Comparison of ENCODE assay signal across 9 cellular contexts in the genomic region with DNA sequence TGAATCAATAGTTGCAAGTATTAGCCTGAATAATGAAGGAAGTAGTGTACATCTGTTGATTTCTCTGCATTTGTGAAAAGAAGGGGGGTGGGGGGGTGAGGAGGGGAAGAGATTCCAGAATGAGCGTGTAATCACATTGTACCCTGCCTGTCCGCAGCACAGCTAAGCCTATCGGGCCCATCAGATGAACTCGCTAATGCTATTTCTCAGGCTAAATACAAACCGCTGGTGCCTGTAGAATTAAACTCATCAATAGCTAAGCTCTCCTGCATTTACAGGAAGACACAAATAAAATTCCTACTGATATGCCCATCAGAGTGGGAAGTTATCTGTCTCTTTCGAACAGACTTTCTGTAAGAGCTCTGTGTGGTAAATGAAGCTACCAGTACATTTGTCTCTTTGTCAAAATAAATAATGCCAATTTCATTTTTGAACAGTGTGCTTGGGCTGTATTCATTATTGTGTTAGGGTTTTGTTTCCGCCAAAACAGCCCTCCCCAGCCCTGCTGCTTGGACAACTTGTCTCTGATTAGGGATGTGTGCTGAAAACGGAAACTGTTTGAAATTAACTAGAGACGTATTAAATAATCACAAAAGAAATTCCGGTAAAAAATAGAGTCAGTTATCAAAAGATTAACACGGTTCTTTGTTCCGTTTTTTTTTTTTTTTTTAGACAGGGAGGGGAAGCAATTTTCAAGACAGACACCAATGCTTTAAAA.
DNase-seq lines count a peak whose midpoint lies in the region; ATAC-seq, FAIRE-seq and TF ChIP-seq lines count a peak whose summit lies in the region.
"Had no signal": no experiment of that assay in that cellular context is flagged by ENCODE, and none has a peak within 500 bp of the region (broad histone marks: within the 10 kb centered on the region; RNA-seq: fewer than 3 reads in every experiment).

No MANE protein-coding gene starts in this region.

- no peak for ATAC-seq in HG03457 (IDR thresholded peaks at IDR 0.05; ENCODE audit: unreplicated experiment)

- DNase-seq in activated CD4-positive, alpha-beta T cell treated with anti-CD3 and anti-CD28 coated beads, Interleukin-2, amount 10 ng/mL, durations not matched to agents 7 days and 5 days, result no peak
- DNase-seq in activated CD4-positive, alpha-beta T cell treated with anti-CD3 and anti-CD28 coated beads for 1 hour, result no peak
- no peak for DNase-seq in activated T-helper 1 cell treated with anti-CD3 and anti-CD28 coated beads, Interleukin-12 subunit alpha, Interleukin-12 subunit beta, Interleukin-2, Interleukin-4 antibody, amounts not matched to agents 30 ng/mL and 10 ng/mL and 1 ng/mL, durations not matched to agents 14 hours and 24 hours and 36 hours (ENCODE audit: low spot score)
- DNase-seq in kidney, result no peak
- DNase-seq in suprapubic skin (ENCODE audit: low spot score in 2 of 2), result no peak
- no peak for DNase-seq in NK-92 (lab: John Stamatoyannopoulos, UW; ENCODE audit: unreplicated experiment)
- no peak for DNase-seq in central memory CD4-positive, alpha-beta T cell
- DNase-seq: CD4-positive, CD25-positive, alpha-beta regulatory T cell had no signal

- intact Hi-C loops in activated T-helper 1 cell treated with anti-CD3 and anti-CD28 coated beads, Interleukin-12 subunit alpha, Interleukin-12 subunit beta, Interleukin-2, Interleukin-4 antibody, amounts not matched to agents 30 ng/mL and 10 ng/mL and 1 ng/mL, durations not matched to agents 14 hours and 24 hours and 36 hours (cut with micrococcal nuclease), result no loop called here
- intact Hi-C loops in kidney (cut with DNase I), result no loop called here

- H3K4me1 Mint-ChIP-seq in activated CD4-positive, alpha-beta T cell treated with anti-CD3 and anti-CD28 coated beads, Interleukin-2, amount 10 ng/mL, durations not matched to agents 7 days and 5 days, result peaks cover 27% of the 10 kb centered on the region
- H3K4me1 Mint-ChIP-seq in activated T-helper 1 cell treated with anti-CD3 and anti-CD28 coated beads, Interleukin-12 subunit alpha, Interleukin-12 subunit beta, Interleukin-2, Interleukin-4 antibody, amounts not matched to agents 30 ng/mL and 10 ng/mL and 1 ng/mL, durations not matched to agents 14 hours and 24 hours and 36 hours (ENCODE audit: low read depth), result peaks cover 27% of the 10 kb centered on the region

- H3K9me3 ChIP-seq in kidney (ENCODE audit: control insufficient read depth in 1 of 2, low read length in 2 of 2), result no peaks in the 10 kb centered on the region
- H3K9me3 ChIP-seq in suprapubic skin, result peaks cover 3% of the 10 kb centered on the region

- peak overlapping the region; percentile 54 to 57 for H3K4me3 ChIP-seq in kidney (ENCODE audit: low read length in 2 of 2)
- H3K4me3 ChIP-seq in suprapubic skin, result peak overlapping the region; percentile 38

- H3K9me3 Mint-ChIP-seq in activated CD4-positive, alpha-beta T cell treated with anti-CD3 and anti-CD28 coated beads, Interleukin-2, amount 10 ng/mL, durations not matched to agents 7 days and 5 days, result peaks cover 8% of the 10 kb centered on the region
- H3K9me3 Mint-ChIP-seq in activated T-helper 1 cell treated with anti-CD3 and anti-CD28 coated beads, Interleukin-12 subunit alpha, Interleukin-12 subunit beta, Interleukin-2, Interleukin-4 antibody, amounts not matched to agents 30 ng/mL and 10 ng/mL and 1 ng/mL, durations not matched to agents 14 hours and 24 hours and 36 hours, result peaks cover 17% of the 10 kb centered on the region

- no peaks in the 10 kb centered on the region for H3K36me3 Mint-ChIP-seq in activated CD4-positive, alpha-beta T cell treated with anti-CD3 and anti-CD28 coated beads, Interleukin-2, amount 10 ng/mL, durations not matched to agents 7 days and 5 days (ENCODE audit: low read depth)
- H3K36me3 Mint-ChIP-seq in activated T-helper 1 cell treated with anti-CD3 and anti-CD28 coated beads, Interleukin-12 subunit alpha, Interleukin-12 subunit beta, Interleukin-2, Interleukin-4 antibody, amounts not matched to agents 30 ng/mL and 10 ng/mL and 1 ng/mL, durations not matched to agents 14 hours and 24 hours and 36 hours (ENCODE audit: low read depth), result no peaks in the 10 kb centered on the region
- H3K36me3 Mint-ChIP-seq: CD4-positive, CD25-positive, alpha-beta regulatory T cell had no signal

- 44% methylated on average over 12 of the region's 12 CpGs for WGBS in suprapubic skin

- peaks cover 0 to 4% of the 10 kb centered on the region in 2 donors for H3K4me1 ChIP-seq in kidney (ENCODE audit: control insufficient read depth in 1 of 2, insufficient read depth in 1 of 2, low read depth in 1 of 2, low read length in 2 of 2)
- peaks cover 10% of the 10 kb centered on the region for H3K4me1 ChIP-seq in suprapubic skin

- no peak for TF ChIP-seq POLR2A in suprapubic skin (IDR thresholded peaks at IDR 0.05)

- H3K27ac ChIP-seq in kidney (ENCODE audit: low read depth in 2 of 2, low read length in 2 of 2) (no peak overlapping the region), suprapubic skin (no peak overlapping the region)

- CTCF ChIA-PET in activated CD4-positive, alpha-beta T cell treated with anti-CD3 and anti-CD28 coated beads, Interleukin-2, amount 10 ng/mL, durations not matched to agents 7 days and 5 days (lab: Charles Lee), result interaction anchor here (0.9 kb wide), 1 partner anchor 147 kb away, joined by 3 read pairs; no protein-coding TSS in a partner anchor

- H3K4me3 Mint-ChIP-seq in activated CD4-positive, alpha-beta T cell treated with anti-CD3 and anti-CD28 coated beads, Interleukin-2, amount 10 ng/mL, durations not matched to agents 7 days and 5 days, result peak overlapping the region; percentile 81
- H3K4me3 Mint-ChIP-seq in activated T-helper 1 cell treated with anti-CD3 and anti-CD28 coated beads, Interleukin-12 subunit alpha, Interleukin-12 subunit beta, Interleukin-2, Interleukin-4 antibody, amounts not matched to agents 30 ng/mL and 10 ng/mL and 1 ng/mL, durations not matched to agents 14 hours and 24 hours and 36 hours, result peak overlapping the region; percentile 77

- H3K36me3 ChIP-seq in kidney (ENCODE audit: control insufficient read depth in 1 of 2, insufficient read depth in 2 of 2, low read length in 2 of 2), result no peaks in the 10 kb centered on the region
- no peaks in the 10 kb centered on the region for H3K36me3 ChIP-seq in suprapubic skin

- TF ChIP-seq CTCF in kidney (IDR thresholded peaks at IDR 0.05; ENCODE audit: borderline replicate concordance, extremely low read depth, insufficient read depth) (no peak), suprapubic skin (IDR thresholded peaks at IDR 0.05) (no peak)

- no peaks in the 10 kb centered on the region for H3K27me3 ChIP-seq in suprapubic skin

- POLR2A ChIA-PET in activated CD4-positive, alpha-beta T cell treated with anti-CD3 and anti-CD28 coated beads, Interleukin-2, amount 10 ng/mL, durations not matched to agents 7 days and 5 days (lab: Charles Lee), result interaction anchor here (0.7 kb wide), 1 partner anchor 1972 kb away, joined by 6 read pairs; no protein-coding TSS in a partner anchor

- H3K27ac Mint-ChIP-seq in activated CD4-positive, alpha-beta T cell treated with anti-CD3 and anti-CD28 coated beads, Interleukin-2, amount 10 ng/mL, durations not matched to agents 7 days and 5 days, result no peak overlapping the region
- no peak overlapping the region for H3K27ac Mint-ChIP-seq in activated T-helper 1 cell treated with anti-CD3 and anti-CD28 coated beads, Interleukin-12 subunit alpha, Interleukin-12 subunit beta, Interleukin-2, Interleukin-4 antibody, amounts not matched to agents 30 ng/mL and 10 ng/mL and 1 ng/mL, durations not matched to agents 14 hours and 24 hours and 36 hours

- no peak for FAIRE-seq in kidney (lab: Jason Lieb, UNC)

- no peak overlapping the region for H3K9ac ChIP-seq in kidney (ENCODE audit: low read length in 2 of 2)

- no peaks in the 10 kb centered on the region for H3K27me3 Mint-ChIP-seq in activated CD4-positive, alpha-beta T cell treated with anti-CD3 and anti-CD28 coated beads, Interleukin-2, amount 10 ng/mL, durations not matched to agents 7 days and 5 days
- peaks cover 12% of the 10 kb centered on the region for H3K27me3 Mint-ChIP-seq in activated T-helper 1 cell treated with anti-CD3 and anti-CD28 coated beads, Interleukin-12 subunit alpha, Interleukin-12 subunit beta, Interleukin-2, Interleukin-4 antibody, amounts not matched to agents 30 ng/mL and 10 ng/mL and 1 ng/mL, durations not matched to agents 14 hours and 24 hours and 36 hours (ENCODE audit: insufficient read depth)

- no peak for TF ChIP-seq EP300 in suprapubic skin (IDR thresholded peaks at IDR 0.05)
